ENCODE assay signal across 9 cellular contexts in genomic region chr19:43600326-43600725, GRCh38. TPM values are rescaled to one million over a fixed set of nuclear protein-coding genes. Genes with fewer than 3 reads are reported as not detected.
DNase-seq lines count a peak whose midpoint lies in the region; ATAC-seq, FAIRE-seq and TF ChIP-seq lines count a peak whose summit lies in the region.
"Not testable (repeated sequence)": the region's sequence is repeated elsewhere in the genome, so short reads cannot be mapped to it uniquely, and the experiment has no call there.
"Had no signal": no experiment of that assay in that cellular context is flagged by ENCODE, and none has a peak within 500 bp of the region (broad histone marks: within the 10 kb centered on the region; RNA-seq: fewer than 3 reads in every experiment).

No MANE protein-coding gene starts in this region.

- not testable (repeated sequence) for H2BK12ac ChIP-seq in mesenchymal stem cell (ENCODE audit: low read length in 2 of 2)

- TF ChIP-seq CTCF in VCaP (conservative IDR thresholded peaks at IDR 0.05); GM12878 (IDR thresholded peaks at IDR 0.05 in 2 of 3, conservative IDR thresholded peaks at IDR 0.05 in 1 of 3; ENCODE audit: control insufficient read depth in 2 of 3, extremely low read depth in 1 of 3, insufficient read depth in 1 of 3, low read depth in 3 of 3, low read length in 3 of 3); smooth muscle cell (IDR thresholded peaks at IDR 0.05; ENCODE audit: borderline replicate concordance, insufficient read depth, poor library complexity, severe bottlenecking): not testable (repeated sequence)

- H2BK5ac ChIP-seq in mesenchymal stem cell (ENCODE audit: low read depth, low read length, poor library complexity, severe bottlenecking): not testable (repeated sequence)

- not testable (repeated sequence) for H2AK5ac ChIP-seq in mesenchymal stem cell (ENCODE audit: low read length, severe bottlenecking)

- not testable (repeated sequence) for H3K4ac ChIP-seq in mesenchymal stem cell (ENCODE audit: low read depth in 1 of 2, low read length in 2 of 2)

- not testable (repeated sequence) for H4K8ac ChIP-seq in mesenchymal stem cell (ENCODE audit: low read length)

- in situ Hi-C loops in GM12878 (cut with MboI): not testable (repeated sequence)

- H3K27ac ChIP-seq in VCaP (peak overlapping the region; percentile 56), smooth muscle cell (ENCODE audit: low read depth) (peak overlapping the region; percentile 71), temporal lobe (ENCODE audit: low read depth, low read length) (peak overlapping the region; percentile 27)
- H3K27ac ChIP-seq in GM12878 (ENCODE audit: control insufficient read depth, insufficient read depth); mesenchymal stem cell (ENCODE audit: low read length, poor library complexity, severe bottlenecking): not testable (repeated sequence)

- not testable (repeated sequence) for H3K23ac ChIP-seq in mesenchymal stem cell (ENCODE audit: low read length in 2 of 2)

- WGBS in GM12878 (ENCODE audit: insufficient coverage, insufficient replicate concordance, low lambda C conversion rate, missing lambda C conversion rate): 100% methylated on average over 5 of the region's 5 CpGs
- WGBS in mesenchymal stem cell: 98% methylated on average over 5 of the region's 5 CpGs
- WGBS in smooth muscle cell (ENCODE audit: low lambda C conversion rate): 91% methylated on average over 5 of the region's 5 CpGs

- H3K27me3 Mint-ChIP-seq in IgD-negative memory B cell: not testable (repeated sequence)

- not testable (repeated sequence) for H3K18ac ChIP-seq in mesenchymal stem cell (ENCODE audit: low read depth in 1 of 2, low read length in 2 of 2)

- not testable (repeated sequence) for H3K4me1 ChIP-seq in GM12878 (ENCODE audit: control insufficient read depth, insufficient read depth, low read length); mesenchymal stem cell (ENCODE audit: control insufficient read depth, insufficient read depth, low read depth, low read length)
- H3K4me1 ChIP-seq in smooth muscle cell (ENCODE audit: low read depth): peaks cover 13% of the 10 kb centered on the region

- peak overlapping the region in 2 of 4 donors; percentile 8 to 59 for H3K4me3 Mint-ChIP-seq in IgD-negative memory B cell

- H3K9me3 Mint-ChIP-seq in IgD-negative memory B cell: not testable (repeated sequence)

- intact Hi-C loops in GM12878 (cut with micrococcal nuclease; ENCODE audit: unreplicated experiment): not testable (repeated sequence)

- H4K20me1 ChIP-seq in GM12878 (ENCODE audit: control insufficient read depth, insufficient read depth); smooth muscle cell (ENCODE audit: low read depth): not testable (repeated sequence)

- H3K79me2 ChIP-seq in GM12878 (ENCODE audit: control insufficient read depth, insufficient read depth, low read length) (peaks cover 29% of the 10 kb centered on the region), smooth muscle cell (ENCODE audit: low read depth) (peaks cover 18% of the 10 kb centered on the region)

- FAIRE-seq in GM12878 (lab: Jason Lieb, UNC): not testable (repeated sequence)

- SMC1A ChIA-PET in GM12878 (lab: Charles Lee; ENCODE audit: uncharacterized antibody, unreplicated experiment): interaction anchor here (1.4 kb wide), 1 partner anchor 26 kb away, joined by 6 read pairs; no protein-coding TSS in a partner anchor

- not testable (repeated sequence) for H2AFZ ChIP-seq in GM12878 (ENCODE audit: control insufficient read depth, low read depth, low read length); mesenchymal stem cell (ENCODE audit: low read depth, low read length); smooth muscle cell (ENCODE audit: low read depth)

- H3K9ac ChIP-seq in GM12878 (ENCODE audit: control insufficient read depth, insufficient read depth, low read length); smooth muscle cell (ENCODE audit: low read depth): not testable (repeated sequence)
- H3K9ac ChIP-seq in mesenchymal stem cell (ENCODE audit: low read length): peak overlapping the region; percentile 49

- not testable (repeated sequence) for H3K9me3 ChIP-seq in GM12878 (replicated peaks; ENCODE audit: control insufficient read depth, insufficient read depth, low read length); mesenchymal stem cell (ENCODE audit: control insufficient read depth, low read length); smooth muscle cell (replicated peaks; ENCODE audit: low read depth)

- not testable (repeated sequence) for H2BK15ac ChIP-seq in mesenchymal stem cell (ENCODE audit: low read depth, poor library complexity, severe bottlenecking)

- peak overlapping the region in 2 of 3 donors; percentile 66 to 90 for H3K27ac Mint-ChIP-seq in IgD-negative memory B cell

- CTCF ChIA-PET in GM12878 (lab: Yijun Ruan, JAX): interaction anchor here (0.9 to 1.8 kb wide), 4 partner anchors 26 to 209 kb away, joined by 3 to 7 read pairs (median 4); no protein-coding TSS in a partner anchor

- not testable (repeated sequence) for H3K4me2 ChIP-seq in GM12878 (ENCODE audit: control insufficient read depth, insufficient read depth); mesenchymal stem cell (ENCODE audit: low read length, poor library complexity, severe bottlenecking); smooth muscle cell

- RAD21 ChIA-PET in GM12878 (lab: Charles Lee; ENCODE audit: unreplicated experiment): not testable (repeated sequence)

- TF ChIP-seq RAD21 in GM12878 (IDR thresholded peaks at IDR 0.05; ENCODE audit: insufficient read depth, low read depth, low read length): not testable (repeated sequence)

- H2BK120ac ChIP-seq in mesenchymal stem cell (ENCODE audit: low read depth, low read length): not testable (repeated sequence)

- BruUV-seq in GM12878 (replicated peaks; lab: Mats Ljungman, UMichigan): not testable (repeated sequence)

- not testable (repeated sequence) for H3K27me3 ChIP-seq in GM12878 (replicated peaks in 1 of 2; ENCODE audit: control insufficient read depth in 2 of 2, insufficient read depth in 2 of 2, low read length in 1 of 2); mesenchymal stem cell (ENCODE audit: control insufficient read depth in 1 of 2, insufficient read depth in 1 of 2, low read length in 2 of 2); smooth muscle cell (ENCODE audit: low read depth)

- H3K4me1 Mint-ChIP-seq in IgD-negative memory B cell: peaks cover 21 to 34% (median 26%) of the 10 kb centered on the region in 3 donors

- not testable (repeated sequence) for TF ChIP-seq POLR2A in GM12878 (IDR thresholded peaks at IDR 0.05; ENCODE audit: low read depth, low read length)

- H4K91ac ChIP-seq in mesenchymal stem cell (ENCODE audit: low read length): not testable (repeated sequence)

- H3F3A ChIP-seq in smooth muscle cell (ENCODE audit: low read depth): not testable (repeated sequence)

- peaks cover 40% of the 10 kb centered on the region for H3K79me1 ChIP-seq in mesenchymal stem cell (replicated peaks; ENCODE audit: low read length, poor library complexity, severe bottlenecking)

- not testable (repeated sequence) for H3K36me3 Mint-ChIP-seq in IgD-negative memory B cell

- H3K4me3 ChIP-seq in GM12878; mesenchymal stem cell (ENCODE audit: insufficient read depth in 1 of 2, low read depth in 1 of 2, low read length in 2 of 2); smooth muscle cell: not testable (repeated sequence)

- H3K36me3 ChIP-seq in GM12878 (ENCODE audit: control insufficient read depth in 2 of 2, insufficient read depth in 2 of 2, low read length in 1 of 2) (peaks cover 6 to 23% of the 10 kb centered on the region in 2 experiments; a peak in 3 of 4 replicates), mesenchymal stem cell (ENCODE audit: control insufficient read depth in 1 of 2, insufficient read depth in 2 of 2, low read depth in 1 of 2, low read length in 2 of 2) (peaks cover 24 to 41% of the 10 kb centered on the region in 2 experiments)
- H3K36me3 ChIP-seq in smooth muscle cell (ENCODE audit: low read depth): not testable (repeated sequence)

- TF ChIP-seq EP300 in GM12878 (IDR thresholded peaks at IDR 0.05; ENCODE audit: borderline replicate concordance in 1 of 2, control insufficient read depth in 1 of 2, low read depth in 2 of 2, low read length in 2 of 2): not testable (repeated sequence)

- not testable (repeated sequence) for ATAC-seq in GM12878

- POLR2A ChIA-PET in GM12878 (lab: Charles Lee): interaction anchor here (0.6 kb wide), 1 partner anchor 18 kb away, joined by 11 read pairs; no protein-coding TSS in a partner anchor

- not testable (repeated sequence) for H3K14ac ChIP-seq in mesenchymal stem cell (ENCODE audit: low read length in 2 of 2)

- not testable (repeated sequence) for DNase-seq in GM12878 (ENCODE audit: low read depth, low spot score); mesenchymal stem cell; smooth muscle cell (lab: John Stamatoyannopoulos, UW; ENCODE audit: unreplicated experiment)
- peak; percentile 71 for DNase-seq in cerebellum (ENCODE audit: low spot score)

RNA-seq across cellular contexts. Expression of gene ZNF576, which starts 3.9 kb away (rescaled TPM):
- polyA plus RNA-seq in IgD-negative memory B cell: 9.9 TPM
- 17.9 and 19.3 TPM in 2 replicates for total RNA-seq in GM12878 (2013; cell fraction: nucleolus; rRNA removed)
- total RNA-seq in GM12878 (2014; rRNA removed): 12.6 and 13.4 TPM in 2 replicates
- total RNA-seq in GM12878 (2014; rRNA removed; fragmentation: Illumina TruSeq; extraction: Trizol): 8.6 and 9.6 TPM in 2 replicates
- total RNA-seq in GM12878 (2021): 17.9 and 18.8 TPM in 2 replicates
- polyA plus RNA-seq in GM12878 (2011; ENCODE audit: low read depth): 2.4 TPM
- 4.9 and 8.1 TPM in 2 replicates for polyA plus RNA-seq in GM12878 (2011; rRNA removed)
- 13.8 and 22.0 TPM in 2 replicates for polyA plus RNA-seq in GM12878 (2011; cell fraction: cytosol; rRNA removed)
- polyA plus RNA-seq in GM12878 (2011; cell fraction: nucleus; rRNA removed): 15.1 and 16.6 TPM in 2 replicates
- 8.5 and 9.0 TPM in 2 replicates for polyA plus RNA-seq in GM12878 (2012)
- 3.6 and 7.4 TPM in 2 replicates for polyA plus RNA-seq in GM12878 (2014; fragmentation: Illumina TruSeq; extraction: Trizol)
- 10 to 100 TPM; 13.2 to 15.2 TPM for polyA plus RNA-seq in GM12878 (2014; fragmentation: Nextera tagmentation; extraction: Ambion mirVana)
- 18.5 and 18.6 TPM in 2 replicates for polyA plus RNA-seq in GM12878 (2014; rRNA removed)
- 10 to 100 TPM; 29.5 to 29.8 TPM for polyA plus RNA-seq in GM12878 (2016; fragmentation: Nextera tagmentation; extraction: Ambion mirVana)
- polyA minus RNA-seq in GM12878 (2011; rRNA and poly(A)+ RNA removed): 9.4 and 16.7 TPM in 2 replicates
- polyA minus RNA-seq in GM12878 (2011; cell fraction: cytosol; rRNA and poly(A)+ RNA removed): 3.5 and 4.7 TPM in 2 replicates
- 13.3 and 23.2 TPM in 2 replicates for polyA minus RNA-seq in GM12878 (2011; cell fraction: nucleus; rRNA and poly(A)+ RNA removed)
- 7.1 TPM for total RNA-seq in cerebellum
- 14.6 TPM for polyA plus RNA-seq in mesenchymal stem cell (2013, experiment 1 of 2)
- polyA plus RNA-seq in mesenchymal stem cell (2013, experiment 2 of 2): 14.8 TPM
- total RNA-seq in smooth muscle cell: 2.7 and 10.7 TPM in 2 replicates
- 13.7 and 14.5 TPM in 2 replicates for polyA plus RNA-seq in smooth muscle cell
- total RNA-seq in temporal lobe: 5.2 TPM

RNA-seq across cellular contexts. Expression of gene IRGQ, which starts 4.4 kb away (rescaled TPM):
- polyA plus RNA-seq in IgD-negative memory B cell: 1.0 TPM
- 18.7 and 23.2 TPM in 2 replicates for total RNA-seq in GM12878 (2013; cell fraction: nucleolus; rRNA removed)
- total RNA-seq in GM12878 (2014; rRNA removed): 10.8 and 10.9 TPM in 2 replicates
- 8.7 and 9.2 TPM in 2 replicates for total RNA-seq in GM12878 (2014; rRNA removed; fragmentation: Illumina TruSeq; extraction: Trizol)
- total RNA-seq in GM12878 (2021): 20.8 and 21.4 TPM in 2 replicates
- polyA plus RNA-seq in GM12878 (2011; ENCODE audit: low read depth): 5.4 TPM
- polyA plus RNA-seq in GM12878 (2011; rRNA removed): 9.2 and 11.3 TPM in 2 replicates
- polyA plus RNA-seq in GM12878 (2011; cell fraction: cytosol; rRNA removed): 9.1 and 10.7 TPM in 2 replicates
- 8.2 and 11.4 TPM in 2 replicates for polyA plus RNA-seq in GM12878 (2011; cell fraction: nucleus; rRNA removed)
- polyA plus RNA-seq in GM12878 (2012): 4.3 and 5.1 TPM in 2 replicates
- polyA plus RNA-seq in GM12878 (2014; fragmentation: Illumina TruSeq; extraction: Trizol): 6.0 and 8.6 TPM in 2 replicates
- polyA plus RNA-seq in GM12878 (2014; fragmentation: Nextera tagmentation; extraction: Ambion mirVana): 10 to 100 TPM in 1 of 2 experiments, 1 to 10 TPM in 1; 3.3 to 10.7 TPM
- polyA plus RNA-seq in GM12878 (2014; rRNA removed): 7.9 and 9.3 TPM in 2 replicates
- polyA plus RNA-seq in GM12878 (2016; fragmentation: Nextera tagmentation; extraction: Ambion mirVana): 1 to 10 TPM; 5.1 to 5.5 TPM
- 11.3 and 16.9 TPM in 2 replicates for polyA minus RNA-seq in GM12878 (2011; rRNA and poly(A)+ RNA removed)
- polyA minus RNA-seq in GM12878 (2011; cell fraction: cytosol; rRNA and poly(A)+ RNA removed): 5.4 and 5.6 TPM in 2 replicates
- 2.2 and 5.1 TPM in 2 replicates for polyA minus RNA-seq in GM12878 (2011; cell fraction: nucleus; rRNA and poly(A)+ RNA removed)
- 76.6 TPM for total RNA-seq in cerebellum
- polyA plus RNA-seq in mesenchymal stem cell (2013, experiment 1 of 2): 8.9 TPM
- polyA plus RNA-seq in mesenchymal stem cell (2013, experiment 2 of 2): 8.8 TPM
- 11.1 and 13.1 TPM in 2 replicates for total RNA-seq in smooth muscle cell
- polyA plus RNA-seq in smooth muscle cell: 13.1 and 14.3 TPM in 2 replicates
- 92.0 TPM for total RNA-seq in temporal lobe

RNA-seq across cellular contexts. Expression of gene SRRM5, which starts 11.6 kb away (rescaled TPM):
- polyA plus RNA-seq in IgD-negative memory B cell: not detected
- 0.83 and 1.2 TPM in 2 replicates for total RNA-seq in GM12878 (2013; cell fraction: nucleolus; rRNA removed)
- total RNA-seq in GM12878 (2014; rRNA removed): 0.06 and 0.11 TPM in 2 replicates
- 0.18 TPM in 2 replicates for total RNA-seq in GM12878 (2014; rRNA removed; fragmentation: Illumina TruSeq; extraction: Trizol)
- total RNA-seq in GM12878 (2021): 0.08 and 0.19 TPM in 2 replicates
- not detected for polyA plus RNA-seq in GM12878 (2011; ENCODE audit: low read depth)
- 0.11 TPM in 1 of 2 replicates, not detected in the other for polyA plus RNA-seq in GM12878 (2011; rRNA removed)
- polyA plus RNA-seq in GM12878 (2011; cell fraction: cytosol; rRNA removed): 0.07 and 0.10 TPM in 2 replicates
- 0.25 and 0.33 TPM in 2 replicates for polyA plus RNA-seq in GM12878 (2011; cell fraction: nucleus; rRNA removed)
- polyA plus RNA-seq in GM12878 (2012): 0.21 and 0.31 TPM in 2 replicates
- polyA plus RNA-seq in GM12878 (2014; fragmentation: Illumina TruSeq; extraction: Trizol): 0.16 and 0.31 TPM in 2 replicates
- not detected for polyA plus RNA-seq in GM12878 (2014; fragmentation: Nextera tagmentation; extraction: Ambion mirVana)
- polyA plus RNA-seq in GM12878 (2014; rRNA removed): 0.32 and 0.43 TPM in 2 replicates
- polyA plus RNA-seq in GM12878 (2016; fragmentation: Nextera tagmentation; extraction: Ambion mirVana): under 1 TPM; 0.37 to 0.38 TPM
- polyA minus RNA-seq in GM12878 (2011; rRNA and poly(A)+ RNA removed): 0.05 TPM in 1 of 2 replicates, not detected in the other
- polyA minus RNA-seq in GM12878 (2011; cell fraction: cytosol; rRNA and poly(A)+ RNA removed): not detected in 2 replicates
- 0.12 and 0.29 TPM in 2 replicates for polyA minus RNA-seq in GM12878 (2011; cell fraction: nucleus; rRNA and poly(A)+ RNA removed)
- total RNA-seq in cerebellum: 0.09 TPM
- polyA plus RNA-seq in mesenchymal stem cell (2013, experiment 1 of 2): 0.12 TPM
- 0.07 TPM for polyA plus RNA-seq in mesenchymal stem cell (2013, experiment 2 of 2)
- 0.09 and 0.27 TPM in 2 replicates for total RNA-seq in smooth muscle cell
- polyA plus RNA-seq in smooth muscle cell: 0.34 TPM in 1 of 2 replicates, not detected in the other
- total RNA-seq in temporal lobe: not detected
- total RNA-seq: Daoy, HT1080 had no signal

RNA-seq across cellular contexts. Expression of gene ZNF428, which starts 19.1 kb away (rescaled TPM):
- polyA plus RNA-seq in IgD-negative memory B cell (15.4 TPM), GM12878 (2011; rRNA removed) (8.8 and 13.9 TPM in 2 replicates), GM12878 (2014; fragmentation: Illumina TruSeq; extraction: Trizol) (3.2 and 10.6 TPM in 2 replicates), GM12878 (2014; fragmentation: Nextera tagmentation; extraction: Ambion mirVana) (under 1 TPM; 0.27 to 0.38 TPM), GM12878 (2014; rRNA removed) (57.8 and 62.8 TPM in 2 replicates), GM12878 (2016; fragmentation: Nextera tagmentation; extraction: Ambion mirVana) (10 to 100 TPM; 23.3 to 24.9 TPM), smooth muscle cell (61.4 and 63.1 TPM in 2 replicates)
- 4.3 and 5.2 TPM in 2 replicates for total RNA-seq in GM12878 (2013; cell fraction: nucleolus; rRNA removed)
- total RNA-seq in GM12878 (2014; rRNA removed) (49.8 and 56.1 TPM in 2 replicates), GM12878 (2014; rRNA removed; fragmentation: Illumina TruSeq; extraction: Trizol) (13.8 and 17.5 TPM in 2 replicates), GM12878 (2021) (47.6 and 48.5 TPM in 2 replicates), cerebellum (66.2 TPM), smooth muscle cell (12.9 and 20.3 TPM in 2 replicates), temporal lobe (106 TPM)
- polyA plus RNA-seq in GM12878 (2011; ENCODE audit: low read depth): 4.1 TPM
- 17.0 and 29.4 TPM in 2 replicates for polyA plus RNA-seq in GM12878 (2011; cell fraction: cytosol; rRNA removed)
- polyA plus RNA-seq in GM12878 (2011; cell fraction: nucleus; rRNA removed): 12.4 and 19.1 TPM in 2 replicates
- polyA plus RNA-seq in GM12878 (2012): 17.8 and 26.2 TPM in 2 replicates
- 1.8 and 4.9 TPM in 2 replicates for polyA minus RNA-seq in GM12878 (2011; rRNA and poly(A)+ RNA removed)
- 5.3 and 7.1 TPM in 2 replicates for polyA minus RNA-seq in GM12878 (2011; cell fraction: cytosol; rRNA and poly(A)+ RNA removed)
- polyA minus RNA-seq in GM12878 (2011; cell fraction: nucleus; rRNA and poly(A)+ RNA removed): 3.7 and 6.2 TPM in 2 replicates
- 22.9 TPM for polyA plus RNA-seq in mesenchymal stem cell (2013, experiment 1 of 2)
- polyA plus RNA-seq in mesenchymal stem cell (2013, experiment 2 of 2): 23.3 TPM

RNA-seq across cellular contexts. Expression of gene PINLYP, which starts 24.7 kb away (rescaled TPM):
- not detected for polyA plus RNA-seq in IgD-negative memory B cell
- 0.54 and 1.9 TPM in 2 replicates for total RNA-seq in GM12878 (2013; cell fraction: nucleolus; rRNA removed)
- 5.0 and 10.1 TPM in 2 replicates for total RNA-seq in GM12878 (2014; rRNA removed)
- total RNA-seq in GM12878 (2014; rRNA removed; fragmentation: Illumina TruSeq; extraction: Trizol): 5.9 and 6.3 TPM in 2 replicates
- total RNA-seq in GM12878 (2021): 6.4 and 6.9 TPM in 2 replicates
- 20.1 TPM for polyA plus RNA-seq in GM12878 (2011; ENCODE audit: low read depth)
- 0.65 and 1.0 TPM in 2 replicates for polyA plus RNA-seq in GM12878 (2011; rRNA removed)
- 1.3 and 1.4 TPM in 2 replicates for polyA plus RNA-seq in GM12878 (2011; cell fraction: cytosol; rRNA removed)
- 1.9 and 2.7 TPM in 2 replicates for polyA plus RNA-seq in GM12878 (2011; cell fraction: nucleus; rRNA removed)
- 10.7 and 10.8 TPM in 2 replicates for polyA plus RNA-seq in GM12878 (2012)
- polyA plus RNA-seq in GM12878 (2014; fragmentation: Illumina TruSeq; extraction: Trizol): 12.8 and 13.7 TPM in 2 replicates
- polyA plus RNA-seq in GM12878 (2014; fragmentation: Nextera tagmentation; extraction: Ambion mirVana): 10 to 100 TPM; 23.0 to 26.9 TPM
- polyA plus RNA-seq in GM12878 (2014; rRNA removed): 12.2 and 12.7 TPM in 2 replicates
- polyA plus RNA-seq in GM12878 (2016; fragmentation: Nextera tagmentation; extraction: Ambion mirVana): 10 to 100 TPM; 10.6 to 12.4 TPM
- polyA minus RNA-seq in GM12878 (2011; rRNA and poly(A)+ RNA removed): 0.31 and 0.59 TPM in 2 replicates
- polyA minus RNA-seq in GM12878 (2011; cell fraction: cytosol; rRNA and poly(A)+ RNA removed): not detected in 2 replicates
- polyA minus RNA-seq in GM12878 (2011; cell fraction: nucleus; rRNA and poly(A)+ RNA removed): not detected in 2 replicates
- total RNA-seq in cerebellum: 7.7 TPM
- polyA plus RNA-seq in mesenchymal stem cell (2013, experiment 1 of 2): 0.17 TPM
- polyA plus RNA-seq in mesenchymal stem cell (2013, experiment 2 of 2): 0.21 TPM
- total RNA-seq in smooth muscle cell: 1.7 and 5.5 TPM in 2 replicates
- polyA plus RNA-seq in smooth muscle cell: 2.2 and 8.3 TPM in 2 replicates
- 7.4 TPM for total RNA-seq in temporal lobe
